ENCODE assay signal across 8 cellular contexts in genomic region chr9:4666042-4666699, GRCh38. TPM values are rescaled to one million over a fixed set of nuclear protein-coding genes. Genes with fewer than 3 reads are reported as not detected.
DNase-seq lines count a peak whose midpoint lies in the region; ATAC-seq and TF ChIP-seq lines count a peak whose summit lies in the region.

Gene SPATA6L (minus strand): TSS chr9:4666480. CDS start chr9:4666250, 230 bp downstream.

- POLR2A ChIA-PET in PC-9 (lab: Charles Lee; ENCODE audit: unreplicated experiment), result interaction anchor here (0.6 kb wide), 2 partner anchors 10 to 1106 kb away, joined by 5 to 7 read pairs; no protein-coding TSS in a partner anchor
- POLR2A ChIA-PET in naive thymus-derived CD4-positive, alpha-beta T cell (lab: Charles Lee), result interaction anchor here (0.9 to 8.8 kb wide), 16 partner anchors 10 to 1139 kb away, joined by 3 to 120 read pairs (median 6); partner anchors contain the start of genes AK3, CDC37L1, RCL1 and RFX3

- no peaks in the 10 kb centered on the region for H4K20me1 ChIP-seq in PC-9 (ENCODE audit: insufficient read depth)

- H3K36me3 ChIP-seq in PC-9 (ENCODE audit: low read depth) (no peaks in the 10 kb centered on the region), tibial artery (no peaks in the 10 kb centered on the region)
- H3K36me3 ChIP-seq in naive thymus-derived CD4-positive, alpha-beta T cell (ENCODE audit: control insufficient read depth in 2 of 3, insufficient read depth in 3 of 3, low read length in 3 of 3), result no peaks in the 10 kb centered on the region

- no TSS peak for BruUV-seq in Calu3 (replicated peaks; lab: Mats Ljungman, UMichigan)
- TSS peak; percentile 27 for BruUV-seq in PC-9 (replicated peaks; lab: Mats Ljungman, UMichigan)

- no peaks in the 10 kb centered on the region for H3K27me3 Mint-ChIP-seq in Calu3 (ENCODE audit: unreplicated experiment)
- H3K27me3 Mint-ChIP-seq in naive thymus-derived CD4-positive, alpha-beta T cell, result peaks cover 0 to 5% (median 0%) of the 10 kb centered on the region in 5 donors

- H3K4me2 ChIP-seq in PC-9, result peak within 1 kb of the TSS; percentile 96

- no peaks in the 10 kb centered on the region for H3K9me3 ChIP-seq in PC-9 (ENCODE audit: insufficient read depth, low read depth)
- no peaks in the 10 kb centered on the region for H3K9me3 ChIP-seq in naive thymus-derived CD4-positive, alpha-beta T cell (ENCODE audit: control insufficient read depth in 2 of 3, low read length in 3 of 3)
- no peaks in the 10 kb centered on the region for H3K9me3 ChIP-seq in tibial artery

- TF ChIP-seq CTCF in Calu3 (IDR thresholded peaks at IDR 0.05; ENCODE audit: unreplicated experiment) (no peak), PC-9 (conservative IDR thresholded peaks at IDR 0.05) (no peak), fibroblast of villous mesenchyme (IDR thresholded peaks at IDR 0.05; ENCODE audit: insufficient read depth, low read depth, low read length) (no peak), tibial artery (IDR thresholded peaks at IDR 0.05) (no peak)

- H3K4me1 ChIP-seq in PC-9 (replicated peaks; ENCODE audit: insufficient read depth), result peaks cover 41% of the 10 kb centered on the region
- H3K4me1 ChIP-seq in naive thymus-derived CD4-positive, alpha-beta T cell (ENCODE audit: control insufficient read depth in 2 of 2, insufficient read depth in 2 of 2, low read length in 2 of 2), result peaks cover 21 to 61% of the 10 kb centered on the region in 2 donors
- H3K4me1 ChIP-seq in tibial artery, result peaks cover 0 to 43% (median 27%) of the 10 kb centered on the region in 4 donors

- H3K9me2 ChIP-seq in PC-9 (ENCODE audit: insufficient read depth), result no peaks in the 10 kb centered on the region

- peaks cover 3% of the 10 kb centered on the region; the same call in 1 of the 2 replicates for H3F3A ChIP-seq in PC-9 (ENCODE audit: insufficient read depth, low read depth)

- H3K27me3 ChIP-seq in PC-9 (ENCODE audit: insufficient read depth, low read depth), result no peaks in the 10 kb centered on the region
- H3K27me3 ChIP-seq in naive thymus-derived CD4-positive, alpha-beta T cell (ENCODE audit: control insufficient read depth in 2 of 2, insufficient read depth in 2 of 2, low read length in 2 of 2), result no peaks in the 10 kb centered on the region
- no peaks in the 10 kb centered on the region for H3K27me3 ChIP-seq in tibial artery

- intact Hi-C loops in Calu3 (cut with micrococcal nuclease; ENCODE audit: unreplicated experiment), result no loop called here
- intact Hi-C loops in PC-9 (cut with micrococcal nuclease; ENCODE audit: unreplicated experiment), result no loop called here
- intact Hi-C loops in naive thymus-derived CD4-positive, alpha-beta T cell (cut with micrococcal nuclease), result loop anchor here (1.0 to 10.0 kb wide), 7 partner anchors 21 to 1749 kb away; partner anchors contain the start of genes ERMP1 (in 1 of the 2), RLN1 (in 1 of the 2) and UHRF2 (in 1 of the 2)
- intact Hi-C loops in tibial artery (cut with DNase I; ENCODE audit: low total_unique reads), result loop anchor here (10.0 kb wide), 2 partner anchors 371 to 779 kb away; no protein-coding TSS in a partner anchor

- H3K4me3 ChIP-seq in PC-9 (peak within 1 kb of the TSS; percentile 55), fibroblast of villous mesenchyme (ENCODE audit: low read depth, low read length) (peak within 1 kb of the TSS; percentile 63), tibial artery (peak within 1 kb of the TSS; percentile 48 to 55)
- peak within 1 kb of the TSS; percentile 60 for H3K4me3 ChIP-seq in naive thymus-derived CD4-positive, alpha-beta T cell (ENCODE audit: low read length)

- CTCF ChIA-PET in Calu3 (lab: Charles Lee) (interaction anchor here (0.6 to 2.4 kb wide), 3 partner anchors 12 to 63 kb away, joined by 3 to 11 read pairs (median 5); no protein-coding TSS in a partner anchor), PC-9 (lab: Charles Lee) (interaction anchor here (0.7 kb wide), 1 partner anchor 36 kb away, joined by 3 read pairs; no protein-coding TSS in a partner anchor)
- CTCF ChIA-PET in naive thymus-derived CD4-positive, alpha-beta T cell (lab: Charles Lee), result interaction anchor here (0.6 to 1.6 kb wide), 8 partner anchors 9 to 1143 kb away, joined by 3 to 6 read pairs (median 3); partner anchors contain the start of gene CDC37L1

- peak within 1 kb of the TSS; percentile 82 for H2AFZ ChIP-seq in PC-9

- H3K4me3 Mint-ChIP-seq in Calu3 (ENCODE audit: low read depth, unreplicated experiment), result peak within 1 kb of the TSS; percentile 79
- peak within 1 kb of the TSS; percentile 85 to 98 (median 92) for H3K4me3 Mint-ChIP-seq in naive thymus-derived CD4-positive, alpha-beta T cell

- H3K79me2 ChIP-seq in PC-9 (ENCODE audit: low read depth), result peaks cover 23% of the 10 kb centered on the region

- peak; percentile 48 for DNase-seq in Calu3
- DNase-seq in PC-9, result peak in 1 of 2 experiments; percentile 38
- peak; percentile 18 for DNase-seq in activated gamma-delta T cell (lab: John Stamatoyannopoulos, UW)
- peak; percentile 49 for DNase-seq in fibroblast of villous mesenchyme (ENCODE audit: low read depth)
- peak; percentile 22 to 47 (median 37) for DNase-seq in naive thymus-derived CD4-positive, alpha-beta T cell
- DNase-seq in tibial artery, result peak; percentile 65 to 79
- DNase-seq in GM19240 (ENCODE audit: insufficient read length, low spot score), result no peak

- ATAC-seq in HG02642 (IDR thresholded peaks at IDR 0.05; ENCODE audit: poor library complexity, unreplicated experiment), result peak; percentile 45
- peak; percentile 51 for ATAC-seq in naive thymus-derived CD4-positive, alpha-beta T cell

- H3K9me3 Mint-ChIP-seq in Calu3 (ENCODE audit: low read depth, unreplicated experiment), result no peaks in the 10 kb centered on the region
- peaks cover 0 to 2% (median 0%) of the 10 kb centered on the region in 11 donors for H3K9me3 Mint-ChIP-seq in naive thymus-derived CD4-positive, alpha-beta T cell

- H3K27ac ChIP-seq in PC-9 (no peak within 1 kb of the TSS), tibial artery (peak within 1 kb of the TSS; percentile 53 to 63)
- peak within 1 kb of the TSS; percentile 78 for H3K27ac ChIP-seq in naive thymus-derived CD4-positive, alpha-beta T cell (ENCODE audit: low read depth, low read length)

- peaks cover 22% of the 10 kb centered on the region for H3K4me1 Mint-ChIP-seq in Calu3 (ENCODE audit: low read depth, unreplicated experiment)
- peaks cover 49 to 86% (median 78%) of the 10 kb centered on the region in 7 donors for H3K4me1 Mint-ChIP-seq in naive thymus-derived CD4-positive, alpha-beta T cell

- peaks cover 40% of the 10 kb centered on the region for H3K36me3 Mint-ChIP-seq in Calu3 (ENCODE audit: insufficient read depth, unreplicated experiment)
- H3K36me3 Mint-ChIP-seq in naive thymus-derived CD4-positive, alpha-beta T cell, result peaks cover 0 to 8% (median 0%) of the 10 kb centered on the region in 5 donors

- H3K27ac Mint-ChIP-seq in Calu3 (ENCODE audit: unreplicated experiment), result peak within 1 kb of the TSS; percentile 98
- peak within 1 kb of the TSS; percentile 58 to 96 (median 95) for H3K27ac Mint-ChIP-seq in naive thymus-derived CD4-positive, alpha-beta T cell

RNA-seq across cellular contexts. Expression of gene SPATA6L, which starts in this region (rescaled TPM):
- total RNA-seq in Calu3 (2022) (5.7 and 7.1 TPM in 2 replicates), PC-9 (2021) (5.9 and 7.1 TPM in 2 replicates), fibroblast of villous mesenchyme (0.43 and 0.64 TPM in 2 replicates)
- total RNA-seq in naive thymus-derived CD4-positive, alpha-beta T cell, result 1 to 10 TPM in 4 of 5 experiments, under 1 TPM in 1; 0.89 to 9.2 (median 5.6) TPM
- under 1 TPM; 0.40 to 0.68 TPM for polyA plus RNA-seq in naive thymus-derived CD4-positive, alpha-beta T cell

Comparison
In these comparisons a context has a peak if more than half of its experiments do, and no peak if none do; other contexts are left out.
1. Peak in DNase-seq and H3K4me3 ChIP-seq in fibroblast of villous mesenchyme; RNA of the gene not detected or under 1 TPM.
2. intact Hi-C loops: an anchor here in naive thymus-derived CD4-positive, alpha-beta T cell (1.0 to 10.0 kb wide) and tibial artery (10.0 kb wide); none called in Calu3 and PC-9.